In genomic region chr15:67024998-67025368, GRCh38 we compare ENCODE assay signal across 1 cellular context.
TF ChIP-seq lines count a peak whose summit lies in the region.

No MANE protein-coding gene starts in this region.

TF ChIP-seq in HCT116, 20 proteins besides CTCF, POLR2A, EP300 and RAD21 (continued from another document):
- TF ChIP-seq SIN3A (IDR thresholded peaks at IDR 0.05; ENCODE audit: low read depth) (no peak), CEBPB (IDR thresholded peaks at IDR 0.05; ENCODE audit: low read depth) (no peak), ATF3 (IDR thresholded peaks at IDR 0.05) (no peak), ZBTB33 (IDR thresholded peaks at IDR 0.05; ENCODE audit: extremely low read depth, insufficient replicate concordance, low read length) (no peak), MAX (IDR thresholded peaks at IDR 0.05) (no peak), TCF7L2 (IDR thresholded peaks at IDR 0.05; ENCODE audit: borderline replicate concordance, extremely low read depth, insufficient read depth, insufficient read length) (no peak), FOSL1 (IDR thresholded peaks at IDR 0.05; ENCODE audit: low read depth) (no peak), EZH2 (IDR thresholded peaks at IDR 0.05) (no peak), SP1 (IDR thresholded peaks at IDR 0.05; ENCODE audit: low read depth) (no peak)
